In genomic region chr12:42705863-42706262, GRCh38 we compare ENCODE assay signal across 9 cellular contexts.
DNase-seq lines count a peak whose midpoint lies in the region; ATAC-seq and TF ChIP-seq lines count a peak whose summit lies in the region.
"Had no signal": no experiment of that assay in that cellular context is flagged by ENCODE, and none has a peak within 500 bp of the region (broad histone marks: within the 10 kb centered on the region; RNA-seq: fewer than 3 reads in every experiment).

No MANE protein-coding gene starts in this region.

- no peak for TF ChIP-seq POLR2A in testis (IDR thresholded peaks at IDR 0.05)

- H3K4me3 ChIP-seq in MG63 (no peak overlapping the region), testis (no peak overlapping the region)

- H3K27me3 ChIP-seq in MG63 (no peaks in the 10 kb centered on the region), testis (no peaks in the 10 kb centered on the region)

- H3K27ac ChIP-seq in testis = no peak overlapping the region

- intact Hi-C loops in left colon (cut with DNase I, micrococcal nuclease) (no loop called here), testis (cut with DNase I; ENCODE audit: low total_unique reads) (no loop called here)

- H3K9me3 ChIP-seq in MG63 (no peaks in the 10 kb centered on the region), testis (no peaks in the 10 kb centered on the region)

- ATAC-seq in left colon = no peak
- ATAC-seq in GM18907 (IDR thresholded peaks at IDR 0.05; ENCODE audit: unreplicated experiment) = no peak
- ATAC-seq in HG02852 (IDR thresholded peaks at IDR 0.05; ENCODE audit: unreplicated experiment) = no peak
- ATAC-seq: left lobe of liver had no signal

- no peak for TF ChIP-seq CTCF in testis (IDR thresholded peaks at IDR 0.05)

- peaks cover 7% of the 10 kb centered on the region for H3K4me1 ChIP-seq in testis

- DNase-seq in MG63 (peak; percentile 87), dedifferentiated amniotic fluid mesenchymal stem cell (ENCODE audit: extremely low spot score) (peak; percentile 89), left colon (peak; percentile 29 to 52), testis (peak; percentile 87), DMS153 treated with DMSO at 0.1 percent for 48 hours (lab: John Stamatoyannopoulos, UW; ENCODE audit: unreplicated experiment) (no peak)
- DNase-seq in stimulated activated CD4-positive, alpha-beta T cell treated with anti-CD3 and anti-CD28 coated beads, Interleukin-2, amount 100 ng/mL, for 24 hours = no peak

- H3K36me3 ChIP-seq in MG63 = no peaks in the 10 kb centered on the region
- no peaks in the 10 kb centered on the region for H3K36me3 ChIP-seq in testis (ENCODE audit: low read depth, missing control alignments)

- WGBS in testis, 2 donors = 32 to 34% methylated on average over 4 of the region's 4 CpGs

Comparison
In these comparisons a context has a peak if more than half of its experiments do, and no peak if none do; other contexts are left out.
1. DNase-seq: peak in MG63 (single experiment), dedifferentiated amniotic fluid mesenchymal stem cell (single experiment), left colon (2 of 2) and testis (single experiment); none in DMS153 treated with DMSO at 0.1 percent for 48 hours (single experiment) and stimulated activated CD4-positive, alpha-beta T cell treated with anti-CD3 and anti-CD28 coated beads, Interleukin-2, amount 100 ng/mL, for 24 hours (0 of 2).